In the genomic region with DNA sequence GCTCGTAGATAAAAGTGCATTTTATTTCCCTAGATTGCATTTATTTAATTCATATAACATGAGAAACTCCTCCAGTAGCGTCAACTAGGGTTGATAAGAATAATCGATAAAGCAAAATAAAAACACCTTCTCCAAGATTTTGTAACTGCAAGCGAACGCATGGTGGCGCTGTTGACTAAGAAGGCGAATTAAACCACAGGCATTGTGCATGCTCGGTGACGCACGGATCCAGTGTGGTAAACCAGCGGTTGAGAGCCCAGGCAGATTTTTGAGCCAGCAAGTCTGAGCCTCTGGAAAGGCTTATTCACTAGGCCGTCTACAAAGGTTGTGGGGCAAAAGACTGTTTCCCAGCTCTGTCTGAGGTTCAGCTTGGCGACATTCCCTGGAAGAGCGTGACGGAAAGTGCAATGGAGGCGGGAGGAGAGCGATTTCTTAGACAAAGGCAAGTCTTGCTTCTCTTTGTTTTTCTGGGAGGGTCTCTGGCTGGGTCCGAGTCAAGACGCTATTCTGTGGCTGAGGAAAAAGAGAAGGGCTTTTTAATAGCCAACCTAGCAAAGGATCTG, we compare ENCODE assay signal across 8 cellular contexts. TPM values are rescaled to one million over a fixed set of nuclear protein-coding genes. Genes with fewer than 3 reads are reported as not detected.
A peak's percentile ranks its signal among the peaks of the same experiment; 100 is the strongest.
DNase-seq lines count a peak whose midpoint lies in the region; ATAC-seq and TF ChIP-seq lines count a peak whose summit lies in the region.

Gene PCDHB3, plus strand, starts transcription at position 231 of the 563 bp plus-strand sequence. Its CDS starts 177 bp downstream, at position 408.

- 11% methylated on average over 19 of the region's 19 CpGs for WGBS in esophagus muscularis mucosa

- intact Hi-C loops in Panc1 (cut with micrococcal nuclease; ENCODE audit: unreplicated experiment) (loop anchor here (2.0 kb wide), 1 partner anchor 54 kb away; no protein-coding TSS in a partner anchor), esophagus muscularis mucosa (cut with DNase I) (no loop called here), posterior cingulate gyrus (cut with DNase I) (no loop called here)

- CTCF ChIA-PET in Panc1 (lab: Charles Lee) = no interaction called here

- no peaks in the 10 kb centered on the region for H3K36me3 Mint-ChIP-seq in stimulated activated memory B cell treated with anti-CD40 and anti-IgM and Interleukin-4, amounts not matched to agents 10 μg/mL and 1 μg/mL and 100 μg/mL, for 72 hours

- H3K4me3 ChIP-seq in Panc1 (ENCODE audit: low read depth in 2 of 2, low read length in 2 of 2) (peak within 1 kb of the TSS; percentile 9 to 13; a peak in 2 of 4 replicates), esophagus muscularis mucosa (peak within 1 kb of the TSS; percentile 7 to 39 (median 28))

- no peak within 1 kb of the TSS for H3K4me3 Mint-ChIP-seq in stimulated activated memory B cell treated with anti-CD40 and anti-IgM and Interleukin-4, amounts not matched to agents 10 μg/mL and 1 μg/mL and 100 μg/mL, for 72 hours

- no peaks in the 10 kb centered on the region for H3K9me3 ChIP-seq in Panc1 (ENCODE audit: control insufficient read depth, insufficient read depth, low read depth, low read length)
- peaks cover 0 to 69% (median 61%) of the 10 kb centered on the region in 4 donors for H3K9me3 ChIP-seq in esophagus muscularis mucosa

- no peak within 1 kb of the TSS for H3K27ac Mint-ChIP-seq in stimulated activated memory B cell treated with anti-CD40 and anti-IgM and Interleukin-4, amounts not matched to agents 10 μg/mL and 1 μg/mL and 100 μg/mL, for 72 hours

- peaks cover 20% of the 10 kb centered on the region for H3K27me3 Mint-ChIP-seq in stimulated activated memory B cell treated with anti-CD40 and anti-IgM and Interleukin-4, amounts not matched to agents 10 μg/mL and 1 μg/mL and 100 μg/mL, for 72 hours

- TF ChIP-seq EP300 in esophagus muscularis mucosa (IDR thresholded peaks at IDR 0.05) = no peak

- POLR2A ChIA-PET in Panc1 (lab: Charles Lee) = no interaction called here

- no TSS peak for BruUV-seq in Panc1 (replicated peaks; lab: Mats Ljungman, UMichigan)

- TF ChIP-seq CTCF in Panc1 (IDR thresholded peaks at IDR 0.05) (peak; percentile 79), esophagus muscularis mucosa (IDR thresholded peaks at IDR 0.05) (peak; percentile 10 to 19 (median 15))

- H3K4me1 ChIP-seq in Panc1 (ENCODE audit: control insufficient read depth, insufficient read depth, low read length) (0 out of 2 replicates have a peak, but pooled peaks cover under 1% of the 10 kb centered on the region), esophagus muscularis mucosa (no peaks in the 10 kb centered on the region)

- H3K36me3 ChIP-seq in Panc1 (ENCODE audit: control insufficient read depth, insufficient read depth, low read length) = no peaks in the 10 kb centered on the region
- no peaks in the 10 kb centered on the region for H3K36me3 ChIP-seq in esophagus muscularis mucosa

- H3K4me1 Mint-ChIP-seq in stimulated activated memory B cell treated with anti-CD40 and anti-IgM and Interleukin-4, amounts not matched to agents 10 μg/mL and 1 μg/mL and 100 μg/mL, for 72 hours = no peaks in the 10 kb centered on the region

- in situ Hi-C loops in Panc1 (cut with HindIII; ENCODE audit: low pct_unique_long_range_greater_than_20kb, low sequenced_read_pairs) = no loop called here

- DNase-seq in NCI-H82 (lab: John Stamatoyannopoulos, UW) (peak; percentile 70), NCI-H82 treated with DMSO at 0.1 percent for 48 hours (lab: John Stamatoyannopoulos, UW; ENCODE audit: unreplicated experiment) (no peak), Panc1 (ENCODE audit: low read depth, low spot score) (no peak), esophagus muscularis mucosa (ENCODE audit: extremely low spot score) (no peak), posterior cingulate gyrus (peak in 6 of 10 donors; percentile 16 to 84 (median 54)), H4 (ENCODE audit: low spot score) (no peak)
- no peak for DNase-seq in stimulated activated naive CD4-positive, alpha-beta T cell treated with Interleukin-2 at 50 U/mL for 16 hours (lab: John Stamatoyannopoulos, UW)

- no peak for TF ChIP-seq POLR2A in esophagus muscularis mucosa (IDR thresholded peaks at IDR 0.05; ENCODE audit: low read depth)

- peak; percentile 83 for ATAC-seq in Panc1
- ATAC-seq in stimulated activated memory B cell treated with anti-CD40 and anti-IgM and Interleukin-4, amounts not matched to agents 10 μg/mL and 1 μg/mL and 100 μg/mL, for 72 hours = no peak

- H3K27me3 ChIP-seq in Panc1 (ENCODE audit: control insufficient read depth, insufficient read depth, low read length) (no peaks in the 10 kb centered on the region), esophagus muscularis mucosa (peaks cover 0 to 57% (median 0%) of the 10 kb centered on the region in 4 donors)

- peaks cover 6% of the 10 kb centered on the region for H3K9me3 Mint-ChIP-seq in stimulated activated memory B cell treated with anti-CD40 and anti-IgM and Interleukin-4, amounts not matched to agents 10 μg/mL and 1 μg/mL and 100 μg/mL, for 72 hours

- no peak within 1 kb of the TSS for H3K27ac ChIP-seq in Panc1 (ENCODE audit: low read length)
- peak within 1 kb of the TSS in 2 of 4 donors; percentile 3 to 42 for H3K27ac ChIP-seq in esophagus muscularis mucosa (replicated peaks in 1 of 4)

RNA-seq across cellular contexts. Expression of gene PCDHB3, which starts in this region (rescaled TPM):
- 0.92 TPM for total RNA-seq in Panc1 (2021; ENCODE audit: unreplicated experiment)
- 0.46 TPM for polyA plus RNA-seq in Panc1 (2012; ENCODE audit: insufficient read length)
- total RNA-seq in esophagus muscularis mucosa = 1 to 10 TPM in 3 of 4 donors, under 1 TPM in 1; 0.83 to 2.3 (median 1.2) TPM
- 0.21 TPM in 2 replicates for total RNA-seq in H4 (2014; rRNA removed; shearing (Covaris generic))

Comparison
In these comparisons a context has a peak if more than half of its experiments do, and no peak if none do; other contexts are left out.
1. DNase-seq: peak in NCI-H82 (single experiment) and posterior cingulate gyrus (6 of 10); none in NCI-H82 treated with DMSO at 0.1 percent for 48 hours (single experiment), Panc1 (single experiment), esophagus muscularis mucosa (single experiment), H4 (single experiment) and stimulated activated naive CD4-positive, alpha-beta T cell treated with Interleukin-2 at 50 U/mL for 16 hours (single experiment).
2. Peak in ATAC-seq and H3K4me3 ChIP-seq in Panc1; RNA of the gene not detected or under 1 TPM.